9 cellular contexts compared by ENCODE assay signal in genomic region chr16:88446736-88447135, GRCh38.
"Had no signal": no experiment of that assay in that cellular context is flagged by ENCODE, and none has a peak within 500 bp of the region (broad histone marks: within the 10 kb centered on the region; RNA-seq: fewer than 3 reads in every experiment).

No MANE protein-coding gene starts in this region.

- H3K4me1 Mint-ChIP-seq: GM23338 had no signal

- DNase-seq: H7, HFFc6, IMR-90, KG1 had no signal

- ATAC-seq: GM23338, HCT116, K562 had no signal

- H3K4me1 ChIP-seq: HAP-1 had no signal

- H3K36me3 ChIP-seq: HAP-1 had no signal

- H3K9me3 ChIP-seq: HAP-1 had no signal

- H3K4me3 ChIP-seq: GM23338, HAP-1, K562 had no signal

- H3K4me2 ChIP-seq: GM23338 had no signal

- H3K9me3 Mint-ChIP-seq: GM23338, HFFc6 had no signal

- H3K27ac Mint-ChIP-seq: GM23338, HFFc6 had no signal

- H2AFZ ChIP-seq: GM23338 had no signal

- FAIRE-seq: HTR-8/SVneo, K562 had no signal

- H3K4me3 Mint-ChIP-seq: GM23338, HFFc6 had no signal
